In the genomic region with DNA sequence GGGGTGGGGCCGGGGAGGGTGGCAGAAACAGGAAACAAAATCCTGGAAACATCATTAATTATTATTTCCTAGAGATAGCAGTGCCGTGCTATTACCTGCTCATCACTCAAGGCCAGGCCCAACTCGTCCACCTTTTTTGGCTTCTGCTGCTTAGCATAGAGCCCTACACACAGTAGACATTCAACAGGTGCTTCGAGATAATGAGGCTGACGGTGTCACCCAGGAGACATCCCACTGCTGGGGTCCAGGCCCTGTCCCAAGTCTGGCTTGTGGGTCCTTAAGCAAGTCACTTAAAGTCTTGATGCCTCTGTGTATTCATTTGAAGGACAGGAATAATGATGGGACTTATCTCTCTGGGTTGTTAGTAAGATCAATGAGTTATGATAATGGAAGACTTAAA, we compare ENCODE assay signal across 1 cellular context.
TF ChIP-seq lines count a peak whose summit lies in the region.

No MANE protein-coding gene starts in this region.

TF ChIP-seq in endothelial cell of umbilical vein, 7 proteins besides CTCF, POLR2A, EP300 and RAD21 (continued from another document):
- TF ChIP-seq, protein P1, sequence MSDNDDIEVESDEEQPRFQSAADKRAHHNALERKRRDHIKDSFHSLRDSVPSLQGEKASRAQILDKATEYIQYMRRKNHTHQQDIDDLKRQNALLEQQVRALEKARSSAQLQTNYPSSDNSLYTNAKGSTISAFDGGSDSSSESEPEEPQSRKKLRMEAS (IDR thresholded peaks at IDR 0.05; ENCODE audit: insufficient read depth, insufficient read length) = no peak
- no peak for TF ChIP-seq JUN (IDR thresholded peaks at IDR 0.05; ENCODE audit: borderline replicate concordance, insufficient read depth, insufficient read length, low read depth)
